Comparison of ENCODE assay signal across 11 cellular contexts in the genomic region with DNA sequence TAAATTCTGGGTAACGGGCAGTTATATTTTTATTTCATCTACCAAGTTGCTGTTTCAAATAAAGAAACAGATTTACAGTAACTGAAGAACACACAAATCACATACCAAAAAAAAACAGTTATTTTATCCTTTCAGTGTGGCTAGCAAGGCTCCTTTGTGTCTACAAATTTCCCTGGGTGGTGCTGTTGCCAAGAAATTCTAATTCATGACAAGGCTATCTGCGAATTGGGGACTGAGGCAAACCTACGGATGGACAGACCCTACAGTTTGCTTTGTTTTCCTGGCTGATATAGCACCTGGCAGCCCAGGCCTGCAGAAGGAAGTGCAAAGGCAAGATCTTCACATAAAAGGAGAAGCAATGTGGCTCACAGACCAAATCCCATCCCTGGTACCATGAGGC. TPM values are rescaled to one million over a fixed set of nuclear protein-coding genes. Genes with fewer than 3 reads are reported as not detected.
A peak's percentile ranks its signal among the peaks of the same experiment; 100 is the strongest.
DNase-seq lines count a peak whose midpoint lies in the region; ATAC-seq and TF ChIP-seq lines count a peak whose summit lies in the region.
"Had no signal": no experiment of that assay in that cellular context is flagged by ENCODE, and none has a peak within 500 bp of the region (broad histone marks: within the 10 kb centered on the region; RNA-seq: fewer than 3 reads in every experiment).

No MANE protein-coding gene starts in this region.

- H3K4me1 ChIP-seq in SK-N-SH (ENCODE audit: control insufficient read depth in 1 of 2, insufficient read depth in 2 of 2, low read depth in 1 of 2, low read length in 1 of 2), result peaks cover 29 to 49% of the 10 kb centered on the region in 2 experiments
- peaks cover 56% of the 10 kb centered on the region for H3K4me1 ChIP-seq in skeletal muscle satellite cell (ENCODE audit: control insufficient read depth, insufficient read depth, low read length)

- H3K36me3 ChIP-seq in SK-N-SH (replicated peaks in 1 of 2; ENCODE audit: control insufficient read depth in 1 of 2, insufficient read depth in 2 of 2, low read length in 1 of 2) (peaks cover 4 to 12% of the 10 kb centered on the region in 2 experiments), skeletal muscle satellite cell (ENCODE audit: insufficient read depth, low read length) (peaks cover 22% of the 10 kb centered on the region)

- peak overlapping the region; percentile 91 to 98 for H3K27ac ChIP-seq in SK-N-SH (ENCODE audit: low read depth in 2 of 2, low read length in 1 of 2)

- H3K4me3 ChIP-seq in SK-N-SH (ENCODE audit: low read depth in 2 of 2, low read length in 1 of 2) (peak overlapping the region; percentile 91 to 93), foreskin fibroblast (ENCODE audit: low read depth in 1 of 2, low read length in 2 of 2) (peak overlapping the region; percentile 7 to 24), skeletal muscle satellite cell (ENCODE audit: low read length) (peak overlapping the region; percentile 81)

- H4K20me1 ChIP-seq in SK-N-SH (ENCODE audit: insufficient read depth), result peaks cover 70% of the 10 kb centered on the region

- H3K9me3 ChIP-seq in SK-N-SH (no peaks in the 10 kb centered on the region), skeletal muscle satellite cell (replicated peaks; ENCODE audit: low read length) (no peaks in the 10 kb centered on the region)

- ATAC-seq in GM21619 (IDR thresholded peaks at IDR 0.05; ENCODE audit: unreplicated experiment), result no peak

- TF ChIP-seq CTCF in SK-N-SH (IDR thresholded peaks at IDR 0.05), result peak; percentile 23
- no peak for TF ChIP-seq CTCF in foreskin fibroblast (IDR thresholded peaks at IDR 0.05; ENCODE audit: low read depth, low read length)

- DNase-seq in NCI-H1694 treated with DMSO at 0.1 percent for 48 hours (lab: John Stamatoyannopoulos, UW), result peak; percentile 28
- no peak for DNase-seq in NCI-H1694 (lab: John Stamatoyannopoulos, UW)
- no peak for DNase-seq in SK-N-SH
- DNase-seq in foreskin fibroblast, result no peak
- no peak for DNase-seq in NCI-H1436 treated with DMSO at 0.1 percent for 48 hours (lab: John Stamatoyannopoulos, UW)
- DNase-seq in RKO (ENCODE audit: low spot score), result no peak
- DNase-seq: ACHN, NCI-H2171, T-helper 9 cell had no signal

- no peak for TF ChIP-seq EP300 in SK-N-SH (IDR thresholded peaks at IDR 0.05; ENCODE audit: borderline replicate concordance in 1 of 2, low read depth in 1 of 2, low read length in 1 of 2)

- H2AFZ ChIP-seq in SK-N-SH (ENCODE audit: low read depth), result no peak overlapping the region

- H3K79me2 ChIP-seq in SK-N-SH (ENCODE audit: insufficient read depth), result peaks cover 95% of the 10 kb centered on the region

- peak overlapping the region; percentile 83 for H3K4me2 ChIP-seq in SK-N-SH
- H3K4me2 ChIP-seq in skeletal muscle satellite cell (ENCODE audit: low read length), result peak overlapping the region; percentile 84

- H3F3A ChIP-seq in SK-N-SH (replicated peaks; ENCODE audit: insufficient read depth), result peaks cover 29% of the 10 kb centered on the region

- H3K9me2 ChIP-seq in SK-N-SH, result no peaks in the 10 kb centered on the region

- POLR2A ChIA-PET in SK-N-SH (lab: Yijun Ruan, JAX), result no interaction called here

- WGBS in SK-N-SH (ENCODE audit: low lambda C conversion rate), result 12% methylated on average over 3 of the region's 3 CpGs

- TF ChIP-seq RAD21 in SK-N-SH (IDR thresholded peaks at IDR 0.05; ENCODE audit: low read length), result peak; percentile 50

- no peaks in the 10 kb centered on the region for H3K27me3 ChIP-seq in SK-N-SH (ENCODE audit: insufficient read depth)
- H3K27me3 ChIP-seq in skeletal muscle satellite cell (ENCODE audit: control insufficient read depth, insufficient read depth, low read length), result no peaks in the 10 kb centered on the region

- CTCF ChIA-PET in SK-N-SH (lab: Yijun Ruan, JAX), result interaction anchor here (1.7 to 10.4 kb wide), 2 partner anchors 9 to 310 kb away, joined by 5 to 87 read pairs; no protein-coding TSS in a partner anchor

- H3K9ac ChIP-seq in SK-N-SH (peak overlapping the region; percentile 96), skeletal muscle satellite cell (ENCODE audit: low read depth, low read length) (peak overlapping the region; percentile 98)

TF ChIP-seq in SK-N-SH, 30 proteins besides CTCF, POLR2A, EP300 and RAD21:
- TF ChIP-seq MEF2A (IDR thresholded peaks at IDR 0.05; ENCODE audit: borderline replicate concordance, low read depth) (no peak), RFX5 (IDR thresholded peaks at IDR 0.05; ENCODE audit: low read length) (no peak), FOXM1 (IDR thresholded peaks at IDR 0.05; ENCODE audit: low read depth) (no peak), NFIC (IDR thresholded peaks at IDR 0.05; ENCODE audit: borderline replicate concordance) (no peak), TCF12 (IDR thresholded peaks at IDR 0.05) (no peak), GABPA (IDR thresholded peaks at IDR 0.05; ENCODE audit: low read depth) (no peak), MXI1 (IDR thresholded peaks at IDR 0.05; ENCODE audit: low read depth, low read length) (peak; percentile 47; the same call in 1 of the 2 replicates), CHD2 (IDR thresholded peaks at IDR 0.05; ENCODE audit: low read length, partially characterized antibody) (no peak), SMC3 (IDR thresholded peaks at IDR 0.05; ENCODE audit: low read depth, low read length) (0 out of 2 replicates have a peak, but pooled peaks have one; percentile 7), TAF1 (IDR thresholded peaks at IDR 0.05; ENCODE audit: borderline replicate concordance, low read depth, low read length) (no peak)
- TF ChIP-seq, protein P1, sequence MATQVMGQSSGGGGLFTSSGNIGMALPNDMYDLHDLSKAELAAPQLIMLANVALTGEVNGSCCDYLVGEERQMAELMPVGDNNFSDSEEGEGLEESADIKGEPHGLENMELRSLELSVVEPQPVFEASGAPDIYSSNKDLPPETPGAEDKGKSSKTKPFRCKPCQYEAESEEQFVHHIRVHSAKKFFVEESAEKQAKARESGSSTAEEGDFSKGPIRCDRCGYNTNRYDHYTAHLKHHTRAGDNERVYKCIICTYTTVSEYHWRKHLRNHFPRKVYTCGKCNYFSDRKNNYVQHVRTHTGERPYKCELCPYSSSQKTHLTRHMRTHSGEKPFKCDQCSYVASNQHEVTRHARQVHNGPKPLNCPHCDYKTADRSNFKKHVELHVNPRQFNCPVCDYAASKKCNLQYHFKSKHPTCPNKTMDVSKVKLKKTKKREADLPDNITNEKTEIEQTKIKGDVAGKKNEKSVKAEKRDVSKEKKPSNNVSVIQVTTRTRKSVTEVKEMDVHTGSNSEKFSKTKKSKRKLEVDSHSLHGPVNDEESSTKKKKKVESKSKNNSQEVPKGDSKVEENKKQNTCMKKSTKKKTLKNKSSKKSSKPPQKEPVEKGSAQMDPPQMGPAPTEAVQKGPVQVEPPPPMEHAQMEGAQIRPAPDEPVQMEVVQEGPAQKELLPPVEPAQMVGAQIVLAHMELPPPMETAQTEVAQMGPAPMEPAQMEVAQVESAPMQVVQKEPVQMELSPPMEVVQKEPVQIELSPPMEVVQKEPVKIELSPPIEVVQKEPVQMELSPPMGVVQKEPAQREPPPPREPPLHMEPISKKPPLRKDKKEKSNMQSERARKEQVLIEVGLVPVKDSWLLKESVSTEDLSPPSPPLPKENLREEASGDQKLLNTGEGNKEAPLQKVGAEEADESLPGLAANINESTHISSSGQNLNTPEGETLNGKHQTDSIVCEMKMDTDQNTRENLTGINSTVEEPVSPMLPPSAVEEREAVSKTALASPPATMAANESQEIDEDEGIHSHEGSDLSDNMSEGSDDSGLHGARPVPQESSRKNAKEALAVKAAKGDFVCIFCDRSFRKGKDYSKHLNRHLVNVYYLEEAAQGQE (IDR thresholded peaks at IDR 0.05; ENCODE audit: low read depth, low read length), result no peak
- TF ChIP-seq, protein P2, sequence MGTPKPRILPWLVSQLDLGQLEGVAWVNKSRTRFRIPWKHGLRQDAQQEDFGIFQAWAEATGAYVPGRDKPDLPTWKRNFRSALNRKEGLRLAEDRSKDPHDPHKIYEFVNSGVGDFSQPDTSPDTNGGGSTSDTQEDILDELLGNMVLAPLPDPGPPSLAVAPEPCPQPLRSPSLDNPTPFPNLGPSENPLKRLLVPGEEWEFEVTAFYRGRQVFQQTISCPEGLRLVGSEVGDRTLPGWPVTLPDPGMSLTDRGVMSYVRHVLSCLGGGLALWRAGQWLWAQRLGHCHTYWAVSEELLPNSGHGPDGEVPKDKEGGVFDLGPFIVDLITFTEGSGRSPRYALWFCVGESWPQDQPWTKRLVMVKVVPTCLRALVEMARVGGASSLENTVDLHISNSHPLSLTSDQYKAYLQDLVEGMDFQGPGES (IDR thresholded peaks at IDR 0.05; ENCODE audit: low read depth, low read length), result no peak
- TF ChIP-seq, protein P3, sequence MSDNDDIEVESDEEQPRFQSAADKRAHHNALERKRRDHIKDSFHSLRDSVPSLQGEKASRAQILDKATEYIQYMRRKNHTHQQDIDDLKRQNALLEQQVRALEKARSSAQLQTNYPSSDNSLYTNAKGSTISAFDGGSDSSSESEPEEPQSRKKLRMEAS (IDR thresholded peaks at IDR 0.05; ENCODE audit: low read depth), result 0 out of 2 replicates have a peak, but pooled peaks have one; percentile 10

RNA-seq across cellular contexts. Expression of a gene that starts 4.5 kb away (rescaled TPM):
- polyA plus RNA-seq in SK-N-SH (2012; rRNA removed), result 7.5 and 12.8 TPM in 2 replicates
- polyA plus RNA-seq in SK-N-SH (2012; cell fraction: cytosol; rRNA removed), result 4.9 and 5.2 TPM in 2 replicates
- polyA plus RNA-seq in SK-N-SH (2012; cell fraction: nucleus; rRNA removed), result 12.9 and 16.8 TPM in 2 replicates
- 23.1 and 25.1 TPM in 2 replicates for total RNA-seq in skeletal muscle satellite cell (2012; rRNA removed)

Comparison
In these comparisons a context has a peak if more than half of its experiments do, and no peak if none do; other contexts are left out.
1. H3K4me3 ChIP-seq: peak in every context shown above with its lines; median percentile 92 in SK-N-SH; 81 in skeletal muscle satellite cell; 16 in foreskin fibroblast.